ENCODE assay signal across 8 cellular contexts in the genomic region with DNA sequence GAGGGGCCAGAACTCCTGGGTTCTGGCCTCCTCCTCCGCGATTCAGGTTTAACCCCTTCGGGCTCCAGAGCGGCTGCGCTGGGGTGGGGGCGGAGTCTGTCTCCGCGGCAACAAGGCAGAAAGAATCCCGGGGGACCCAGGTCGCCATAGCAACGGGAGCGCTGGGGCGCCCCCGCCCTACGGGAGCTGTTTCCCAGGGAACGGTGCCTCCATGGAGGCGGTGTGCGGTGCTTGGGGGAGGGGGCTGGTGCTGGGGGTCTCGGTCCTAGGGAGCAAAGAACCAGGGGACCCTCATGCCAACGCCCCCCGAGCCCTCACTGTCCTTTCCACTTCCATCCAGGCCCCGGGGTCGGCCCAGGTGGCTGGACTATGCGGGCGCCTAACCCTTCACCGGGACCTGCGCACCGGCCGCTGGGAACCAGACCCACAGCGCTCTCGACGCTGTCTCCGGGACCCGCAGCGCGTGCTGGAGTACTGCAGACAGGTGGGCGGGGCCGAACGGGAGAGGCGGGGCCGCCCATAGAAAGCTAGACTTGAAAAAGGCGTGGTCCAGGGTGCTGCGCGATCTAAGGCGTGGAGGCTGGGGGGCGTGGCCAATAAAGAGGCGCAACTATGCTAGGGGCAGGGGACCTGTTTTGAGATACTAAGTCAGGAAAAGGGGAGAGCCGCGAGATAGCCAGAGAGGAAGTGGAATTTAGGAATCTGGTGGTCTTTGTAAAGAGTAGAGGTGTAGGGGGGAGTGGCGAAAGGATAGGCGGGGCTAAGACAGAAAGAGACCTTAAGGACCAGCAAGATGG. TPM values are rescaled to one million over a fixed set of nuclear protein-coding genes. Genes with fewer than 3 reads are reported as not detected.
DNase-seq lines count a peak whose midpoint lies in the region; ATAC-seq and FAIRE-seq lines count a peak whose summit lies in the region.

No MANE protein-coding gene starts in this region.

- peaks cover 3% of the 10 kb centered on the region for H3K4me1 ChIP-seq in adipocyte (ENCODE audit: control insufficient read depth, insufficient read depth, low read length)

- no peak overlapping the region for H3K4me3 ChIP-seq in adipocyte (ENCODE audit: low read length)

- no peaks in the 10 kb centered on the region for H3K9me3 Mint-ChIP-seq in T-helper 1 cell treated with Interleukin-12 subunit alpha and Interleukin-12 subunit beta and Interleukin-4 antibody, amounts not matched to agents 30 μg/mL and 1 μg/mL, for 36 hours

- peak; percentile 87 for DNase-seq in A172 (ENCODE audit: low spot score)
- DNase-seq in NCI-H146 (lab: John Stamatoyannopoulos, UW) = peak; percentile 95
- DNase-seq in adipocyte (ENCODE audit: low read depth) = peak; percentile 78
- peak; percentile 78 for DNase-seq in left ventricle myocardium superior
- peak; percentile 32 for DNase-seq in renal cortical epithelial cell (ENCODE audit: low read depth)
- no peak for DNase-seq in RCC 7860 (ENCODE audit: low spot score)

- peak overlapping the region; percentile 85 for H3K4me3 Mint-ChIP-seq in T-helper 1 cell treated with Interleukin-12 subunit alpha and Interleukin-12 subunit beta and Interleukin-4 antibody, amounts not matched to agents 30 μg/mL and 1 μg/mL, for 36 hours

- no peak overlapping the region for H3K9ac ChIP-seq in adipocyte (ENCODE audit: low read length)

- peaks cover 13% of the 10 kb centered on the region for H3K4me1 Mint-ChIP-seq in T-helper 1 cell treated with Interleukin-12 subunit alpha and Interleukin-12 subunit beta and Interleukin-4 antibody, amounts not matched to agents 30 μg/mL and 1 μg/mL, for 36 hours (ENCODE audit: low read depth)

- H3K27ac Mint-ChIP-seq in T-helper 1 cell treated with Interleukin-12 subunit alpha and Interleukin-12 subunit beta and Interleukin-4 antibody, amounts not matched to agents 30 μg/mL and 1 μg/mL, for 36 hours = peak overlapping the region; percentile 80

- H3K36me3 Mint-ChIP-seq in T-helper 1 cell treated with Interleukin-12 subunit alpha and Interleukin-12 subunit beta and Interleukin-4 antibody, amounts not matched to agents 30 μg/mL and 1 μg/mL, for 36 hours (ENCODE audit: low read depth) = no peaks in the 10 kb centered on the region

- H3K27me3 Mint-ChIP-seq in T-helper 1 cell treated with Interleukin-12 subunit alpha and Interleukin-12 subunit beta and Interleukin-4 antibody, amounts not matched to agents 30 μg/mL and 1 μg/mL, for 36 hours (ENCODE audit: low read depth) = peaks cover 27% of the 10 kb centered on the region

- no peaks in the 10 kb centered on the region for H3K9me3 ChIP-seq in adipocyte (ENCODE audit: control insufficient read depth, low read length)

- intact Hi-C loops in left ventricle myocardium superior (cut with micrococcal nuclease) = no loop called here

- no peaks in the 10 kb centered on the region for H3K36me3 ChIP-seq in adipocyte (ENCODE audit: control insufficient read depth, insufficient read depth, low read length, severe bottlenecking)

- peaks cover 50% of the 10 kb centered on the region for H3K27me3 ChIP-seq in adipocyte (replicated peaks; ENCODE audit: control insufficient read depth, insufficient read depth, low read length)

- ATAC-seq in GM19467 (IDR thresholded peaks at IDR 0.05; ENCODE audit: unreplicated experiment) = peak; percentile 45
- ATAC-seq in left ventricle myocardium superior = peak; percentile 73

- FAIRE-seq in RCC 7860 (lab: Jason Lieb, UNC) = no peak

RNA-seq across cellular contexts. Expression of a gene that starts 1.2 kb away (rescaled TPM):
- 39.8 and 52.5 TPM in 2 replicates for total RNA-seq in A172 (2014; rRNA removed; shearing (Covaris generic))
- 25.7 TPM for total RNA-seq in left ventricle myocardium superior
- 0.52 and 2.9 TPM in 2 replicates for total RNA-seq in renal cortical epithelial cell

RNA-seq across cellular contexts. Expression of a gene that starts 12.8 kb away (rescaled TPM):
- 0.62 and 0.83 TPM in 2 replicates for total RNA-seq in A172 (2014; rRNA removed; shearing (Covaris generic))
- 0.12 TPM for total RNA-seq in left ventricle myocardium superior
- not detected in 2 replicates for total RNA-seq in renal cortical epithelial cell

RNA-seq across cellular contexts. Expression of a gene that starts 17.2 kb away (rescaled TPM):
- not detected in 2 replicates for total RNA-seq in A172 (2014; rRNA removed; shearing (Covaris generic))
- total RNA-seq in left ventricle myocardium superior = not detected
- total RNA-seq in renal cortical epithelial cell = not detected in 2 replicates

RNA-seq across cellular contexts. Expression of a gene that starts 30.8 kb away (rescaled TPM):
- 1.7 and 2.3 TPM in 2 replicates for total RNA-seq in A172 (2014; rRNA removed; shearing (Covaris generic))
- total RNA-seq in left ventricle myocardium superior (3.8 TPM), renal cortical epithelial cell (4.2 and 8.7 TPM in 2 replicates)

RNA-seq across cellular contexts. Expression of a gene that starts 32.8 kb away (rescaled TPM):
- total RNA-seq in A172 (2014; rRNA removed; shearing (Covaris generic)) = 0.69 TPM in 1 of 2 replicates, not detected in the other
- total RNA-seq in left ventricle myocardium superior = 7.1 TPM
- total RNA-seq in renal cortical epithelial cell = not detected in 2 replicates
